Comparison of ENCODE assay signal across 1 cellular context in the genomic region with DNA sequence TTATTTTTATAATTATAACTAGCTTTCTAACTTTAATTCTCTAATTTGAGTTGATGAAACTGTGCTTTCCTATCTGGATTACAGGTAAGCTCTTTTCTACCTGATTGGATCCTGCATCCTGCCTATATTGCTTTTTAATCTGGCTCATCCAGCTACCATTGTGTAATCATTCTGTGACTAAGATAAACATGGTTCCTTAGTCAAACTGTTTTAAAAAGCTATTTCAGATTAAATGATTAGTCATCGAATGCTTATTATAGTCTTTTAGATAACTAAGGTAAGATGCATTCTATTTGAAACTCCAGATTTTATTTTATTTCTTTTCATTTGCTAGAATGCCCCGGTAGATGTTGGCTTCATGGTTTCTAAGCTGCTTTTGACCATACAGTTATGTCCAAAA.
A peak's percentile ranks its signal among the peaks of the same experiment; 100 is the strongest.
TF ChIP-seq lines count a peak whose summit lies in the region.

No MANE protein-coding gene starts in this region.

TF ChIP-seq in IMR-90, 13 proteins besides CTCF, POLR2A, EP300 and RAD21:
- peak; percentile 97 for TF ChIP-seq CEBPB (IDR thresholded peaks at IDR 0.05; ENCODE audit: low read depth, low read length)
- no peak for TF ChIP-seq MAZ (IDR thresholded peaks at IDR 0.05; ENCODE audit: borderline replicate concordance, low read depth, low read length)
- peak; percentile 69 for TF ChIP-seq FOS (IDR thresholded peaks at IDR 0.05; ENCODE audit: low read depth, low read length)
- TF ChIP-seq MXI1 (IDR thresholded peaks at IDR 0.05; ENCODE audit: borderline replicate concordance, low read depth, low read length), result no peak
- no peak for TF ChIP-seq BHLHE40 (IDR thresholded peaks at IDR 0.05; ENCODE audit: low read depth, low read length)
- no peak for TF ChIP-seq RFX5 (IDR thresholded peaks at IDR 0.05; ENCODE audit: low read depth, low read length)
- no peak for TF ChIP-seq USF2 (IDR thresholded peaks at IDR 0.05; ENCODE audit: low read depth, low read length)
- no peak for TF ChIP-seq ELK1 (IDR thresholded peaks at IDR 0.05; ENCODE audit: borderline replicate concordance, low read depth, low read length)
- no peak for TF ChIP-seq CHD1 (IDR thresholded peaks at IDR 0.05; ENCODE audit: low read depth, low read length)
- TF ChIP-seq RCOR1 (IDR thresholded peaks at IDR 0.05; ENCODE audit: insufficient replicate concordance, low read length), result no peak
- peak; percentile 77 for TF ChIP-seq MAFK (IDR thresholded peaks at IDR 0.05; ENCODE audit: low read depth, low read length)
- TF ChIP-seq SMC3 (IDR thresholded peaks at IDR 0.05; ENCODE audit: low read depth, low read length), result no peak
- TF ChIP-seq NFE2L2 (IDR thresholded peaks at IDR 0.05; ENCODE audit: low read depth, low read length), result no peak
